ENCODE assay signal across 8 cellular contexts in genomic region chr11:13238879-13239514, GRCh38. TPM values are rescaled to one million over a fixed set of nuclear protein-coding genes. Genes with fewer than 3 reads are reported as not detected.
DNase-seq lines count a peak whose midpoint lies in the region; ATAC-seq, FAIRE-seq and TF ChIP-seq lines count a peak whose summit lies in the region.

No MANE protein-coding gene starts in this region.

- ATAC-seq in HG02759 (IDR thresholded peaks at IDR 0.05; ENCODE audit: unreplicated experiment): peak; percentile 63
- peak; percentile 66 for ATAC-seq in omental fat pad (ENCODE audit: low FRiP score)

- H3K27me3 ChIP-seq in esophagus squamous epithelium (peaks cover 0 to 10% (median 0%) of the 10 kb centered on the region in 4 donors), uterus (no peaks in the 10 kb centered on the region)

- H3K9me3 ChIP-seq in esophagus squamous epithelium: no peaks in the 10 kb centered on the region
- no peaks in the 10 kb centered on the region for H3K9me3 ChIP-seq in uterus

- WGBS in esophagus squamous epithelium, 2 donors: 45 to 47% methylated on average over 4 of the region's 4 CpGs

- TF ChIP-seq CTCF in GM12864 (IDR thresholded peaks at IDR 0.05; ENCODE audit: low read depth, low read length, missing control alignments) (peak; percentile 81), esophagus squamous epithelium (IDR thresholded peaks at IDR 0.05) (peak; percentile 63 to 87 (median 78)), omental fat pad (IDR thresholded peaks at IDR 0.05) (peak in 1 of 3 donors; percentile 53), uterus (IDR thresholded peaks at IDR 0.05) (peak; percentile 37 to 50 (median 40))

- TF ChIP-seq POLR2A in esophagus squamous epithelium (IDR thresholded peaks at IDR 0.05) (no peak), uterus (IDR thresholded peaks at IDR 0.05) (no peak)

- H3K4me3 ChIP-seq in GM12864 (ENCODE audit: low read depth, low read length) (no peak overlapping the region), esophagus squamous epithelium (no peak overlapping the region), uterus (no peak overlapping the region)

- H3K36me3 ChIP-seq in esophagus squamous epithelium (no peaks in the 10 kb centered on the region), uterus (no peaks in the 10 kb centered on the region)

- intact Hi-C loops in esophagus squamous epithelium (cut with DNase I): no loop called here
- intact Hi-C loops in uterus (cut with DNase I; ENCODE audit: low total_unique reads): no loop called here

- H3K27ac ChIP-seq in esophagus squamous epithelium (no peak overlapping the region), uterus (no peak overlapping the region)

- no peaks in the 10 kb centered on the region for H3K4me1 ChIP-seq in esophagus squamous epithelium
- no peaks in the 10 kb centered on the region for H3K4me1 ChIP-seq in uterus

- peak; percentile 19 for DNase-seq in GM12864 (ENCODE audit: low read depth)
- DNase-seq in NOMO-1 (lab: John Stamatoyannopoulos, UW; ENCODE audit: unreplicated experiment in 2 of 2): peak; percentile 56 to 63
- DNase-seq in activated CD8-positive, alpha-beta memory T cell treated with anti-CD3 and anti-CD28 coated beads, Interleukin-2, amount 50 U/mL, for 1 hour (ENCODE audit: extremely low read depth): peak; percentile 26
- no peak for DNase-seq in esophagus squamous epithelium (lab: John Stamatoyannopoulos, UW)
- DNase-seq in omental fat pad (ENCODE audit: low spot score): peak; percentile 38
- DNase-seq in uterus: peak in 1 of 2 donors; percentile 22
- no peak for DNase-seq in frontal cortex (ENCODE audit: low spot score in 2 of 2)

- FAIRE-seq in frontal cortex (lab: Jason Lieb, UNC): no peak

RNA-seq across cellular contexts. Expression of gene BMAL1, which starts 38.6 kb away (rescaled TPM):
- total RNA-seq in esophagus squamous epithelium: 10 to 100 TPM; 21.4 to 39.5 (median 22.3) TPM
- total RNA-seq in omental fat pad: 10 to 100 TPM; 52.5 to 60.5 (median 53.9) TPM
- 100 to 1,000 TPM in 1 of 4 donors, 10 to 100 TPM in 3; 15.8 to 125 (median 24.4) TPM for total RNA-seq in uterus
- total RNA-seq in frontal cortex: 29.8 TPM

Comparison
In these comparisons a context has a peak if more than half of its experiments do, and no peak if none do; other contexts are left out.
1. DNase-seq: peak in GM12864 (single experiment), NOMO-1 (2 of 2), activated CD8-positive, alpha-beta memory T cell treated with anti-CD3 and anti-CD28 coated beads, Interleukin-2, amount 50 U/mL, for 1 hour (single experiment) and omental fat pad (single experiment); none in esophagus squamous epithelium (single experiment) and frontal cortex (0 of 2).